Comparison of ENCODE assay signal across 13 cellular contexts in the genomic region with DNA sequence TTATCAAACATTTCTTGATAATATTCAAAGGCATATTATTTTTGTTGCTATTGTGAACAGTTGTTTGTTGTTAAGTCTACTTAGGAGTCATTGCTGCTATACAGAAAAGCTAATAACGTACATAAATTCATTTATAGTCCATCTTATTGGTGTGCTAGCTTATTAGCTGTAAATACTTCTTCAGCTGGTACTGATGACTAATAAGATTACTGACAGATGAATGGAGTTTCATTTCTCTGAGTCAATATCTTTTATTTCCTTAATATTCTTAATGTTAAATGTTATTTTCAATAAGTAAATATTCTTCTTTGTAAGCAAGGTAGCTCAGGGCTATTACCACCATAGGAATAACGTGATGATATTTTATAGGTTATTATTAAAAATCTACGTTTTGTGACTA.
DNase-seq lines count a peak whose midpoint lies in the region; ATAC-seq and TF ChIP-seq lines count a peak whose summit lies in the region.
"Had no signal": no experiment of that assay in that cellular context is flagged by ENCODE, and none has a peak within 500 bp of the region (broad histone marks: within the 10 kb centered on the region; RNA-seq: fewer than 3 reads in every experiment).

No MANE protein-coding gene starts in this region.

- H3K4me1 ChIP-seq in osteoblast (ENCODE audit: insufficient read depth, low read length), result no peaks in the 10 kb centered on the region
- H3K4me1 ChIP-seq in upper lobe of right lung, result no peaks in the 10 kb centered on the region
- H3K4me1 ChIP-seq: HAP-1 had no signal

- DNase-seq in HCEC 1CT (peak; percentile 9), dermis blood vessel endothelial cell (peak; percentile 4), osteoblast (ENCODE audit: insufficient read length, low spot score, missing footprints) (peak; percentile 67), T1000 (lab: John Stamatoyannopoulos, UW) (no peak), cortex of kidney (lab: John Stamatoyannopoulos, UW) (no peak), cerebellar cortex (ENCODE audit: low spot score) (no peak), upper lobe of right lung (no peak)
- DNase-seq: CD8-positive, alpha-beta T cell; COR-L47; DND-41; GF-D8; HFFc6 had no signal

- ATAC-seq in upper lobe of right lung, result no peak
- ATAC-seq: CD8-positive, alpha-beta T cell had no signal

- H3K4me3 ChIP-seq in osteoblast (ENCODE audit: insufficient read depth, low read length) (no peak overlapping the region), upper lobe of right lung (no peak overlapping the region)
- H3K4me3 ChIP-seq: HAP-1 had no signal

- H3K27ac ChIP-seq in osteoblast (ENCODE audit: low read depth, low read length), result no peak overlapping the region
- no peak overlapping the region for H3K27ac ChIP-seq in upper lobe of right lung

- no peak overlapping the region for H2AFZ ChIP-seq in osteoblast (ENCODE audit: low read length)

- H3K79me2 ChIP-seq in osteoblast (ENCODE audit: insufficient read depth, low read length), result no peaks in the 10 kb centered on the region

- H3K36me3 ChIP-seq in osteoblast (ENCODE audit: insufficient read depth, low read length), result no peaks in the 10 kb centered on the region
- no peaks in the 10 kb centered on the region for H3K36me3 ChIP-seq in upper lobe of right lung
- H3K36me3 ChIP-seq: HAP-1 had no signal

- H3K27me3 ChIP-seq in osteoblast (ENCODE audit: insufficient read depth, low read length) (no peaks in the 10 kb centered on the region), upper lobe of right lung (no peaks in the 10 kb centered on the region)

- TF ChIP-seq CTCF in osteoblast (IDR thresholded peaks at IDR 0.05; ENCODE audit: extremely low read depth, low read depth, low read length), result no peak
- no peak for TF ChIP-seq CTCF in upper lobe of right lung (IDR thresholded peaks at IDR 0.05)

- intact Hi-C loops in upper lobe of right lung (cut with DNase I), result no loop called here

- H3K4me2 ChIP-seq in osteoblast (ENCODE audit: insufficient read depth, low read length), result no peak overlapping the region

- H4K20me1 ChIP-seq in osteoblast (ENCODE audit: insufficient read depth, low read length), result no peaks in the 10 kb centered on the region

- no peaks in the 10 kb centered on the region for H3K9me3 ChIP-seq in osteoblast (ENCODE audit: low read depth, low read length)
- H3K9me3 ChIP-seq in upper lobe of right lung, result no peaks in the 10 kb centered on the region
- H3K9me3 ChIP-seq: HAP-1 had no signal

Comparison
In these comparisons a context has a peak if more than half of its experiments do, and no peak if none do; other contexts are left out.
1. DNase-seq: peak in HCEC 1CT (single experiment), dermis blood vessel endothelial cell (single experiment) and osteoblast (single experiment); none in T1000 (single experiment), cortex of kidney (single experiment), cerebellar cortex (single experiment) and upper lobe of right lung (single experiment).